In genomic region chr19:58182989-58183821, GRCh38 we compare ENCODE assay signal across 8 cellular contexts. TPM values are rescaled to one million over a fixed set of nuclear protein-coding genes. Genes with fewer than 3 reads are reported as not detected.
DNase-seq lines count a peak whose midpoint lies in the region; ATAC-seq lines count a peak whose summit lies in the region.

TSS of gene ZNF274 (plus strand) at chr19:58183061. CDS start at chr19:58183966, 905 bp downstream.

- peak; percentile 89 for ATAC-seq in GM21723 (IDR thresholded peaks at IDR 0.05; ENCODE audit: unreplicated experiment)
- ATAC-seq in natural killer cell treated with Interleukin-12 subunit alpha and Interleukin-12 subunit beta and Interleukin-15 and Interleukin-18, amount 100 ng/mL, for 72 hours, result peak; percentile 94 to 95

- H3K9me3 Mint-ChIP-seq in activated T-helper 2 cell treated with anti-CD3 and anti-CD28 coated beads, Interferon-gamma antibody, Interleukin-2, Interleukin-4, amounts not matched to agents 10 μg/mL and 5 μg/mL and 100 μg/mL, durations not matched to agents 14 hours and 24 hours and 36 hours, result peaks cover 49% of the 10 kb centered on the region
- H3K9me3 Mint-ChIP-seq in natural killer cell treated with Interleukin-12 subunit alpha and Interleukin-12 subunit beta and Interleukin-15 and Interleukin-18, amount 100 ng/mL, for 72 hours, result peaks cover 14% of the 10 kb centered on the region

- intact Hi-C loops in activated T-helper 2 cell treated with anti-CD3 and anti-CD28 coated beads, Interferon-gamma antibody, Interleukin-2, Interleukin-4, amounts not matched to agents 10 μg/mL and 5 μg/mL and 100 μg/mL, durations not matched to agents 14 hours and 24 hours and 36 hours (cut with micrococcal nuclease), result loop anchor here (1.0 to 5.0 kb wide), 8 partner anchors 45 to 748 kb away; partner anchors contain the start of genes ERVK3-1, RPS5, ZBTB45 and ZNF544

- H3K4me1 Mint-ChIP-seq in activated T-helper 2 cell treated with anti-CD3 and anti-CD28 coated beads, Interferon-gamma antibody, Interleukin-2, Interleukin-4, amounts not matched to agents 10 μg/mL and 5 μg/mL and 100 μg/mL, durations not matched to agents 14 hours and 24 hours and 36 hours (ENCODE audit: low read depth), result peaks cover 8% of the 10 kb centered on the region
- H3K4me1 Mint-ChIP-seq in natural killer cell treated with Interleukin-12 subunit alpha and Interleukin-12 subunit beta and Interleukin-15 and Interleukin-18, amount 100 ng/mL, for 72 hours (ENCODE audit: low read depth in 2 of 2), result peaks cover 20 to 22% of the 10 kb centered on the region in 2 donors

- peak within 1 kb of the TSS; percentile 94 for H3K27ac Mint-ChIP-seq in activated T-helper 2 cell treated with anti-CD3 and anti-CD28 coated beads, Interferon-gamma antibody, Interleukin-2, Interleukin-4, amounts not matched to agents 10 μg/mL and 5 μg/mL and 100 μg/mL, durations not matched to agents 14 hours and 24 hours and 36 hours
- H3K27ac Mint-ChIP-seq in natural killer cell treated with Interleukin-12 subunit alpha and Interleukin-12 subunit beta and Interleukin-15 and Interleukin-18, amount 100 ng/mL, for 72 hours, result peak within 1 kb of the TSS; percentile 99 to 100

- DNase-seq in DMS79 treated with DMSO at 0.1 percent for 48 hours (lab: John Stamatoyannopoulos, UW) (peak; percentile 84), KG1 (lab: John Stamatoyannopoulos, UW) (peak; percentile 92), RPMI8226 (peak; percentile 96), fibroblast of peridontal ligament (ENCODE audit: extremely low read depth) (peak; percentile 88)
- DNase-seq in activated T-helper 2 cell treated with anti-CD3 and anti-CD28 coated beads, Interferon-gamma antibody, Interleukin-2, Interleukin-4, amounts not matched to agents 10 μg/mL and 5 μg/mL and 100 μg/mL, durations not matched to agents 14 hours and 24 hours and 36 hours (ENCODE audit: low spot score), result peak; percentile 88
- DNase-seq in natural killer cell treated with Interleukin-12 subunit alpha and Interleukin-12 subunit beta and Interleukin-15 and Interleukin-18, amount 100 ng/mL, for 72 hours (ENCODE audit: low spot score), result peak; percentile 97
- DNase-seq in stimulated activated naive CD4-positive, alpha-beta T cell treated with Interleukin-2 at 50 U/mL for 16 hours (lab: John Stamatoyannopoulos, UW), result peak; percentile 93

- H3K27me3 Mint-ChIP-seq in activated T-helper 2 cell treated with anti-CD3 and anti-CD28 coated beads, Interferon-gamma antibody, Interleukin-2, Interleukin-4, amounts not matched to agents 10 μg/mL and 5 μg/mL and 100 μg/mL, durations not matched to agents 14 hours and 24 hours and 36 hours (ENCODE audit: low read depth), result no peaks in the 10 kb centered on the region
- no peaks in the 10 kb centered on the region for H3K27me3 Mint-ChIP-seq in natural killer cell treated with Interleukin-12 subunit alpha and Interleukin-12 subunit beta and Interleukin-15 and Interleukin-18, amount 100 ng/mL, for 72 hours

- H3K36me3 Mint-ChIP-seq in activated T-helper 2 cell treated with anti-CD3 and anti-CD28 coated beads, Interferon-gamma antibody, Interleukin-2, Interleukin-4, amounts not matched to agents 10 μg/mL and 5 μg/mL and 100 μg/mL, durations not matched to agents 14 hours and 24 hours and 36 hours (ENCODE audit: low read depth), result peaks cover 60% of the 10 kb centered on the region
- H3K36me3 Mint-ChIP-seq in natural killer cell treated with Interleukin-12 subunit alpha and Interleukin-12 subunit beta and Interleukin-15 and Interleukin-18, amount 100 ng/mL, for 72 hours, result peaks cover 54% of the 10 kb centered on the region

- H3K4me3 Mint-ChIP-seq in activated T-helper 2 cell treated with anti-CD3 and anti-CD28 coated beads, Interferon-gamma antibody, Interleukin-2, Interleukin-4, amounts not matched to agents 10 μg/mL and 5 μg/mL and 100 μg/mL, durations not matched to agents 14 hours and 24 hours and 36 hours (ENCODE audit: low read depth), result peak within 1 kb of the TSS; percentile 89
- H3K4me3 Mint-ChIP-seq in natural killer cell treated with Interleukin-12 subunit alpha and Interleukin-12 subunit beta and Interleukin-15 and Interleukin-18, amount 100 ng/mL, for 72 hours, result peak within 1 kb of the TSS; percentile 99

RNA-seq across cellular contexts. Expression of gene ZNF274, which starts in this region (rescaled TPM):
- total RNA-seq in activated T-helper 2 cell treated with anti-CD3 and anti-CD28 coated beads, Interferon-gamma antibody, Interleukin-2, Interleukin-4, amounts not matched to agents 10 μg/mL and 5 μg/mL and 100 μg/mL, durations not matched to agents 14 hours and 24 hours and 36 hours, result 18.4 and 19.9 TPM in 2 replicates
- total RNA-seq in natural killer cell treated with Interleukin-12 subunit alpha and Interleukin-12 subunit beta and Interleukin-15 and Interleukin-18, amount 100 ng/mL, for 72 hours, result 10 to 100 TPM; 20.4 to 31.7 TPM

Comparison
In these comparisons a context has a peak if more than half of its experiments do, and no peak if none do; other contexts are left out.
1. Peak in every context shown above with its lines: DNase-seq and ATAC-seq.